In the genomic region with DNA sequence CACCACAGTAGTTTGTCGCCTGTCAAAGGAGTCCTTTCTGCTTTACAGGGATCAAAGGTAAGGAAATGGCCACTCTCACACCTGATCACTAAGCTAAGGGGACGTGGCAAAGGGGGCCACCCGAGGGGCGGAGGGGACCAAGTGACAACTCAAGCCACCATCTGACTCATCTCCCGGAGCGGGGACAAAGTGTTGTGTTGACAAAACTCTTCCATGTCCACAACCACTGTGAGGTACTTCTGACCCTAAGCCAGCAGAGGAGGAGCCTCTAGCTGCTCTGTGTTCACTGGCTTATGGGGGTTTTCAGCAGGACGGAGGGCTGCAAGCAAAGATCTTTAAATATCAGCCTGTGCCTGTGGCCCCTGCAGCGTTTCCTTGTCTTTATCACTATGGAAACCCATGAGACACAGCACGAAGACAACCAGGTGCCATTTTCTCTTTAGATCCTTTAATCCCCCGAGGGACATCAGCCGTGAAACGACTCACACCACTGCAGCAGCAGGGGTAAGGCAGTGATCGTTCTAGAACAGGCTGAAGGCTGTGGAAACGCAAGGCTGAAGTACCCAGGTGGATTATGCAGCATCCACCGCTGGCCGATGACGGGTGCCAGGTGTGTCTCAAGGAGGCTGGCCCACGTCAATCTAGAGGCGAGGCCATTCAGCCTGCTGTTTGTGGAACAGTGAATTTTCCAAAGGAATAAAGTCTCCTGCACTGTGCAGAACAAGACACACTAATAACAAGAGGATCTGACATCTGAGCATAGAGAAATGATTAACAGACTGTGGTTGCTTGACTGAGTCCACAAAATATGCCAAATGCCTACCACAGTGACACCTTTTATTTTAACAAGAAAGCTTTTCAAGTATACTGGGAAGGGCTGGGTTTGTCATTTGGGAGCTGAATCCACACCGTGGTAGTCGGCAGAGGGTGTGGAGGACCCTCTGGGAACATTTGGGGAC, we compare ENCODE assay signal across 12 cellular contexts. TPM values are rescaled to one million over a fixed set of nuclear protein-coding genes. Genes with fewer than 3 reads are reported as not detected.
DNase-seq lines count a peak whose midpoint lies in the region; ATAC-seq and TF ChIP-seq lines count a peak whose summit lies in the region.
"Had no signal": no experiment of that assay in that cellular context is flagged by ENCODE, and none has a peak within 500 bp of the region (broad histone marks: within the 10 kb centered on the region; RNA-seq: fewer than 3 reads in every experiment).

No MANE protein-coding gene starts in this region.

- peak; percentile 64 for ATAC-seq in GM19023 (IDR thresholded peaks at IDR 0.05; ENCODE audit: unreplicated experiment)
- ATAC-seq in HG02840 (IDR thresholded peaks at IDR 0.05; ENCODE audit: low FRiP score, unreplicated experiment): peak; percentile 61

- POLR2A ChIA-PET in A673 (lab: Charles Lee; ENCODE audit: low non-redundant PET): no interaction called here

- CTCF ChIA-PET in A673 (lab: Charles Lee): no interaction called here

- TF ChIP-seq CTCF in A673 (conservative IDR thresholded peaks at IDR 0.05; ENCODE audit: low read depth, low read length): no peak

- DNase-seq in NCI-H146 treated with DMSO at 0.1 percent for 48 hours (lab: John Stamatoyannopoulos, UW; ENCODE audit: unreplicated experiment) (peak; percentile 83), kidney tubule cell (ENCODE audit: low spot score) (peak; percentile 87), DMS 273 treated with DMSO at 0.1 percent for 48 hours (lab: John Stamatoyannopoulos, UW) (no peak), A673 (ENCODE audit: low spot score) (no peak), GM03348 (ENCODE audit: low spot score) (no peak)
- DNase-seq in stimulated activated CD4-positive, alpha-beta T cell treated with anti-CD3 and anti-CD28 coated beads, Interleukin-1b, Interleukin-23, amount 100 ng/mL, for 48 hours: no peak
- DNase-seq: activated CD4-positive, alpha-beta T cell treated with anti-CD3 and anti-CD28 coated beads, Interleukin-2, amount 50 U/mL, for 4 hours; stimulated activated CD4-positive, alpha-beta T cell treated with anti-CD3 and anti-CD28 coated beads, Interleukin-2, amount 100 ng/mL, for 24 hours had no signal

- no peaks in the 10 kb centered on the region for H3K36me3 ChIP-seq in A673 (ENCODE audit: insufficient read depth, low read length, poor library complexity, severe bottlenecking)

- H3K27me3 ChIP-seq in A673 (replicated peaks; ENCODE audit: insufficient read depth, low read depth, low read length, poor library complexity): no peaks in the 10 kb centered on the region

- BruUV-seq in A673 (replicated peaks; lab: Mats Ljungman, UMichigan): no TSS peak

- no peaks in the 10 kb centered on the region for H3K4me1 ChIP-seq in A673 (ENCODE audit: insufficient read depth, low read length, poor library complexity, severe bottlenecking)

- H3K9me3 ChIP-seq in A673 (ENCODE audit: low read depth, low read length, poor library complexity, severe bottlenecking): no peaks in the 10 kb centered on the region

- intact Hi-C loops in A673 (cut with micrococcal nuclease; ENCODE audit: unreplicated experiment): no loop called here

- H3K27ac ChIP-seq in A673 (ENCODE audit: low read depth, low read length, poor library complexity, severe bottlenecking): no peak overlapping the region

- no peak overlapping the region for H3K4me3 ChIP-seq in A673 (ENCODE audit: low read depth, low read length, poor library complexity, severe bottlenecking)

RNA-seq across cellular contexts. Expression of gene DDC, which starts 26.6 kb away (rescaled TPM):
- total RNA-seq in A673 (2021): not detected in 2 replicates
- total RNA-seq: G401, OCI-LY7 had no signal

Comparison
In these comparisons a context has a peak if more than half of its experiments do, and no peak if none do; other contexts are left out.
1. DNase-seq: peak in NCI-H146 treated with DMSO at 0.1 percent for 48 hours (single experiment) and kidney tubule cell (single experiment); none in DMS 273 treated with DMSO at 0.1 percent for 48 hours (single experiment), stimulated activated CD4-positive, alpha-beta T cell treated with anti-CD3 and anti-CD28 coated beads, Interleukin-1b, Interleukin-23, amount 100 ng/mL, for 48 hours (single experiment), A673 (single experiment) and GM03348 (single experiment).